In genomic region chr11:24619900-24620299, GRCh38 we compare ENCODE assay signal across 9 cellular contexts.
"Had no signal": no experiment of that assay in that cellular context is flagged by ENCODE, and none has a peak within 500 bp of the region (broad histone marks: within the 10 kb centered on the region; RNA-seq: fewer than 3 reads in every experiment).

No MANE protein-coding gene starts in this region.

- H3K4me3 ChIP-seq: GM23248, GM23338, HAP-1 had no signal

- H3K9ac ChIP-seq: GM23248 had no signal

- H3K4me2 ChIP-seq: GM23338 had no signal

- H3K9me3 ChIP-seq: HAP-1 had no signal

- H3K36me3 ChIP-seq: HAP-1 had no signal

- DNase-seq: GM23248, GOT3, H7, H9, HCEC 1CT, HFFc6 had no signal

- H3K27ac ChIP-seq: GM23248 had no signal

- H3K4me1 ChIP-seq: HAP-1 had no signal

- ATAC-seq: GM23338, HCT116 had no signal

- H2AFZ ChIP-seq: GM23248, GM23338 had no signal
